In genomic region chr6:152002306-152002705, GRCh38 we compare ENCODE assay signal across 27 cellular contexts.
"Had no signal": no experiment of that assay in that cellular context is flagged by ENCODE, and none has a peak within 500 bp of the region (broad histone marks: within the 10 kb centered on the region; RNA-seq: fewer than 3 reads in every experiment).

No MANE protein-coding gene starts in this region.

- H3K4me3 ChIP-seq: ascending aorta, breast epithelium, coronary artery, dorsolateral prefrontal cortex had no signal

- H3K36me3 Mint-ChIP-seq: activated naive CD4-positive, alpha-beta T cell treated with anti-CD3 and anti-CD28 coated beads, Interleukin-2, amount 10 ng/mL, durations not matched to agents 7 days and 5 days; activated naive CD4-positive, alpha-beta T cell treated with anti-CD3 and anti-CD28 coated beads, Interleukin-2, amount 50 U/mL, for 72 hours; activated naive CD8-positive, alpha-beta T cell treated with anti-CD3 and anti-CD28 coated beads, Interleukin-2, amount 10 ng/mL, durations not matched to agents 7 days and 5 days; brain had no signal

- ATAC-seq: activated CD4-positive, alpha-beta T cell treated with anti-CD3 and anti-CD28 coated beads for 36 hours; activated naive CD4-positive, alpha-beta T cell treated with anti-CD3 and anti-CD28 coated beads, Interleukin-2, amount 50 U/mL, for 72 hours; activated T-cell treated with anti-CD3 and anti-CD28 coated beads, Interleukin-2, amount 50 U/mL, for 72 hours; esophagus mucosa had no signal

- H3K4me1 ChIP-seq: ascending aorta, breast epithelium had no signal

- H3K9me3 ChIP-seq: ascending aorta, breast epithelium had no signal

- H3K4me1 Mint-ChIP-seq: activated CD4-positive, alpha-beta memory T cell treated with anti-CD3 and anti-CD28 coated beads, Interleukin-2, amount 10 ng/mL, durations not matched to agents 7 days and 5 days; activated CD4-positive, alpha-beta T cell treated with anti-CD3 and anti-CD28 coated beads for 36 hours; activated CD4-positive, alpha-beta T cell treated with anti-CD3 and anti-CD28 coated beads, Interleukin-2, amount 10 ng/mL, durations not matched to agents 7 days and 5 days; activated naive CD4-positive, alpha-beta T cell treated with anti-CD3 and anti-CD28 coated beads, Interleukin-2, amount 10 ng/mL, durations not matched to agents 7 days and 5 days; activated naive CD8-positive, alpha-beta T cell treated with anti-CD3 and anti-CD28 coated beads, Interleukin-2, amount 10 ng/mL, durations not matched to agents 7 days and 5 days; central memory CD8-positive, alpha-beta T cell; endodermal cell had no signal

- H3K27me3 Mint-ChIP-seq: activated naive CD4-positive, alpha-beta T cell treated with anti-CD3 and anti-CD28 coated beads, Interleukin-2, amount 10 ng/mL, durations not matched to agents 7 days and 5 days; brain; central memory CD8-positive, alpha-beta T cell; dendritic cell treated with granulocyte-macrophage colony-stimulating factor and Interleukin-4, amounts not matched to agents 40 ng/mL and 50 ng/mL, for 4 days had no signal

- H3K27me3 ChIP-seq: ascending aorta, breast epithelium, dorsolateral prefrontal cortex had no signal

- H3K27ac ChIP-seq: ascending aorta, breast epithelium, coronary artery, dorsolateral prefrontal cortex had no signal

- H3K27ac Mint-ChIP-seq: activated CD4-positive, alpha-beta memory T cell treated with anti-CD3 and anti-CD28 coated beads, Interleukin-2, amount 10 ng/mL, durations not matched to agents 7 days and 5 days; activated CD4-positive, alpha-beta T cell treated with anti-CD3 and anti-CD28 coated beads for 36 hours; activated CD4-positive, alpha-beta T cell treated with anti-CD3 and anti-CD28 coated beads, Interleukin-2, amount 10 ng/mL, durations not matched to agents 7 days and 5 days; activated naive CD4-positive, alpha-beta T cell treated with anti-CD3 and anti-CD28 coated beads, Interleukin-2, amount 10 ng/mL, durations not matched to agents 7 days and 5 days; activated naive CD4-positive, alpha-beta T cell treated with anti-CD3 and anti-CD28 coated beads, Interleukin-2, amount 50 U/mL, for 72 hours; activated naive CD8-positive, alpha-beta T cell treated with anti-CD3 and anti-CD28 coated beads, Interleukin-2, amount 10 ng/mL, durations not matched to agents 7 days and 5 days; activated T-cell treated with anti-CD3 and anti-CD28 coated beads, Interleukin-2, amount 50 U/mL, for 24 hours; activated T-cell treated with anti-CD3 and anti-CD28 coated beads, Interleukin-2, amount 50 U/mL, for 72 hours; brain; dendritic cell treated with granulocyte-macrophage colony-stimulating factor and Interleukin-4, amounts not matched to agents 40 ng/mL and 50 ng/mL, for 4 days; endodermal cell had no signal

- H3K9me3 Mint-ChIP-seq: activated CD4-positive, alpha-beta memory T cell treated with anti-CD3 and anti-CD28 coated beads, Interleukin-2, amount 10 ng/mL, durations not matched to agents 7 days and 5 days; activated CD4-positive, alpha-beta T cell treated with anti-CD3 and anti-CD28 coated beads, Interleukin-2, amount 10 ng/mL, durations not matched to agents 7 days and 5 days; activated naive CD4-positive, alpha-beta T cell treated with anti-CD3 and anti-CD28 coated beads, Interleukin-2, amount 10 ng/mL, durations not matched to agents 7 days and 5 days; activated naive CD4-positive, alpha-beta T cell treated with anti-CD3 and anti-CD28 coated beads, Interleukin-2, amount 50 U/mL, for 72 hours; activated naive CD8-positive, alpha-beta T cell treated with anti-CD3 and anti-CD28 coated beads, Interleukin-2, amount 10 ng/mL, durations not matched to agents 7 days and 5 days; activated T-cell treated with anti-CD3 and anti-CD28 coated beads, Interleukin-2, amount 50 U/mL, for 24 hours; activated T-cell treated with anti-CD3 and anti-CD28 coated beads, Interleukin-2, amount 50 U/mL, for 72 hours; brain; central memory CD8-positive, alpha-beta T cell; dendritic cell treated with granulocyte-macrophage colony-stimulating factor and Interleukin-4, amounts not matched to agents 40 ng/mL and 50 ng/mL, for 4 days; endodermal cell had no signal

- H3K36me3 ChIP-seq: ascending aorta, breast epithelium had no signal

- H3K4me3 Mint-ChIP-seq: activated CD4-positive, alpha-beta memory T cell treated with anti-CD3 and anti-CD28 coated beads, Interleukin-2, amount 10 ng/mL, durations not matched to agents 7 days and 5 days; activated CD4-positive, alpha-beta T cell treated with anti-CD3 and anti-CD28 coated beads for 36 hours; activated CD4-positive, alpha-beta T cell treated with anti-CD3 and anti-CD28 coated beads, Interleukin-2, amount 10 ng/mL, durations not matched to agents 7 days and 5 days; activated naive CD4-positive, alpha-beta T cell treated with anti-CD3 and anti-CD28 coated beads, Interleukin-2, amount 10 ng/mL, durations not matched to agents 7 days and 5 days; activated naive CD8-positive, alpha-beta T cell treated with anti-CD3 and anti-CD28 coated beads, Interleukin-2, amount 10 ng/mL, durations not matched to agents 7 days and 5 days; activated T-cell treated with anti-CD3 and anti-CD28 coated beads, Interleukin-2, amount 50 U/mL, for 24 hours; activated T-cell treated with anti-CD3 and anti-CD28 coated beads, Interleukin-2, amount 50 U/mL, for 72 hours; brain; central memory CD8-positive, alpha-beta T cell; dendritic cell treated with granulocyte-macrophage colony-stimulating factor and Interleukin-4, amounts not matched to agents 40 ng/mL and 50 ng/mL, for 4 days; endodermal cell had no signal

- DNase-seq: activated CD4-positive, alpha-beta memory T cell treated with anti-CD3 and anti-CD28 coated beads, Interleukin-2, amount 10 ng/mL, durations not matched to agents 7 days and 5 days; activated CD4-positive, alpha-beta T cell treated with anti-CD3 and anti-CD28 coated beads for 36 hours; activated CD4-positive, alpha-beta T cell treated with anti-CD3 and anti-CD28 coated beads, Interleukin-2, amount 10 ng/mL, durations not matched to agents 7 days and 5 days; activated CD4-positive, alpha-beta T cell treated with anti-CD3 and anti-CD28 coated beads, Interleukin-2, amount 50 U/mL, for 4 hours; activated CD4-positive, CD25-positive, alpha-beta regulatory T cell; activated CD4-positive, CD25-positive, alpha-beta regulatory T cell treated with anti-CD3 and anti-CD28 coated beads, Interleukin-2, amount 50 U/mL, for 72 hours; activated CD8-positive, alpha-beta memory T cell treated with anti-CD3 and anti-CD28 coated beads, Interleukin-2, amount 50 U/mL, for 48 hours; activated gamma-delta T cell; activated naive CD4-positive, alpha-beta T cell; activated naive CD4-positive, alpha-beta T cell treated with anti-CD3 and anti-CD28 coated beads, Interleukin-2, amount 10 ng/mL, durations not matched to agents 7 days and 5 days; activated naive CD8-positive, alpha-beta T cell treated with anti-CD3 and anti-CD28 coated beads, Interleukin-2, amount 10 ng/mL, durations not matched to agents 7 days and 5 days; activated T-cell treated with anti-CD3 and anti-CD28 coated beads for 4 hours; activated T-cell treated with anti-CD3 and anti-CD28 coated beads, Interleukin-2, amount 50 U/mL, for 24 hours; activated T-cell treated with anti-CD3 and anti-CD28 coated beads, Interleukin-2, amount 50 U/mL, for 72 hours; dorsolateral prefrontal cortex; effector memory CD4-positive, alpha-beta T cell; endodermal cell; foreskin fibroblast; T-helper 2 cell had no signal
